26 cellular contexts compared by ENCODE assay signal in genomic region chr10:24310104-24310503, GRCh38.
DNase-seq lines count a peak whose midpoint lies in the region; ATAC-seq and TF ChIP-seq lines count a peak whose summit lies in the region.
"Had no signal": no experiment of that assay in that cellular context is flagged by ENCODE, and none has a peak within 500 bp of the region (broad histone marks: within the 10 kb centered on the region; RNA-seq: fewer than 3 reads in every experiment).

No MANE protein-coding gene starts in this region.

- ATAC-seq in HG03135 (IDR thresholded peaks at IDR 0.05; ENCODE audit: unreplicated experiment) = no peak
- no peak for ATAC-seq in omental fat pad (ENCODE audit: low FRiP score)
- ATAC-seq in GM18511 (IDR thresholded peaks at IDR 0.05; ENCODE audit: unreplicated experiment) = no peak
- ATAC-seq: A549; GM23338; naive thymus-derived CD4-positive, alpha-beta T cell had no signal

- DNase-seq in AG09319 (ENCODE audit: extremely low read depth, low read depth) (no peak), HT1080 (ENCODE audit: low read depth) (peak; percentile 15), astrocyte of the hippocampus (ENCODE audit: low read depth, low spot score) (peak; percentile 19), kidney tubule cell (ENCODE audit: low spot score) (peak; percentile 14), omental fat pad (ENCODE audit: low spot score) (no peak)
- no peak for DNase-seq in stimulated activated naive CD4-positive, alpha-beta T cell treated with Interleukin-2 at 50 U/mL for 16 hours (lab: John Stamatoyannopoulos, UW)
- DNase-seq: activated CD4-positive, alpha-beta T cell treated with anti-CD3 and anti-CD28 coated beads, Interleukin-2, amount 50 U/mL, for 48 hours; activated CD8-positive, alpha-beta memory T cell treated with anti-CD3 and anti-CD28 coated beads, Interleukin-2, amount 50 U/mL, for 4 hours; activated naive CD4-positive, alpha-beta T cell treated with anti-CD3 and anti-CD28 coated beads, Interleukin-2, amount 10 ng/mL, durations not matched to agents 7 days and 5 days; amniotic stem cell; COR-L47; DMS53; effector CD4-positive, alpha-beta T cell; MG63; naive thymus-derived CD4-positive, alpha-beta T cell; NCI-H1105 treated with DMSO at 0.1 percent for 48 hours; NCI-H1930; NCI-H526; nucleus accumbens; RPMI8226; stimulated activated CD4-positive, alpha-beta T cell treated with anti-CD3 and anti-CD28 coated beads, Interleukin-2, amount 100 ng/mL, for 48 hours; transverse colon had no signal

- peak; percentile 0 for TF ChIP-seq CTCF in AG09319 (IDR thresholded peaks at IDR 0.05; ENCODE audit: low read depth, low read length)
- no peak for TF ChIP-seq CTCF in omental fat pad (IDR thresholded peaks at IDR 0.05)

Comparison
In these comparisons a context has a peak if more than half of its experiments do, and no peak if none do; other contexts are left out.
1. DNase-seq: peak in HT1080 (single experiment), astrocyte of the hippocampus (single experiment) and kidney tubule cell (single experiment); none in AG09319 (single experiment), stimulated activated naive CD4-positive, alpha-beta T cell treated with Interleukin-2 at 50 U/mL for 16 hours (single experiment) and omental fat pad (single experiment).